Comparison of ENCODE assay signal across 16 cellular contexts in genomic region chr6:35683267-35683666, GRCh38. TPM values are rescaled to one million over a fixed set of nuclear protein-coding genes. Genes with fewer than 3 reads are reported as not detected.
"Had no signal": no experiment of that assay in that cellular context is flagged by ENCODE, and none has a peak within 500 bp of the region (broad histone marks: within the 10 kb centered on the region; RNA-seq: fewer than 3 reads in every experiment).

No MANE protein-coding gene starts in this region.

- H3K9me3 ChIP-seq: pancreas, upper lobe of left lung had no signal

- DNase-seq: activated CD4-positive, alpha-beta memory T cell treated with anti-CD3 and anti-CD28 coated beads for 36 hours; activated CD8-positive, alpha-beta memory T cell treated with anti-CD3 and anti-CD28 coated beads, Interleukin-2, amount 10 ng/mL, durations not matched to agents 7 days and 5 days; activated gamma-delta T cell treated with Interleukin-2 at 50 U/mL for 16 hours; activated T-cell treated with anti-CD3 and anti-CD28 coated beads, Interleukin-2, amount 50 U/mL, for 48 hours; dorsolateral prefrontal cortex; hippocampal formation; naive B cell; pancreas; stimulated activated CD4-positive, alpha-beta T cell treated with anti-CD3 and anti-CD28 coated beads, Interleukin-2, amount 100 ng/mL, for 48 hours; stimulated activated naive B cell treated with anti-CD40 and anti-IgM and Interleukin-4, amounts not matched to agents 10 μg/mL and 1 μg/mL and 100 μg/mL, for 72 hours; substantia nigra; T-helper 9 cell; upper lobe of left lung had no signal

- ATAC-seq: activated CD4-positive, CD25-positive, alpha-beta regulatory T cell treated with anti-CD3 and anti-CD28 coated beads, Interleukin-2, amount 50 U/mL, for 24 hours; activated CD8-positive, alpha-beta memory T cell treated with anti-CD3 and anti-CD28 coated beads, Interleukin-2, amount 10 ng/mL, durations not matched to agents 7 days and 5 days; pancreas; stimulated activated naive B cell treated with anti-CD40 and anti-IgM and Interleukin-4, amounts not matched to agents 10 μg/mL and 1 μg/mL and 100 μg/mL, for 72 hours had no signal

- H3K4me3 ChIP-seq: pancreas had no signal

- H3K9me3 Mint-ChIP-seq: naive B cell; stimulated activated naive B cell treated with anti-CD40 and anti-IgM and Interleukin-4, amounts not matched to agents 10 μg/mL and 1 μg/mL and 100 μg/mL, for 72 hours had no signal

- H3K4me3 Mint-ChIP-seq: activated CD8-positive, alpha-beta memory T cell treated with anti-CD3 and anti-CD28 coated beads, Interleukin-2, amount 10 ng/mL, durations not matched to agents 7 days and 5 days; naive B cell; stimulated activated naive B cell treated with anti-CD40 and anti-IgM and Interleukin-4, amounts not matched to agents 10 μg/mL and 1 μg/mL and 100 μg/mL, for 72 hours had no signal

- H3K27ac ChIP-seq: dorsolateral prefrontal cortex, pancreas had no signal

- H3K27me3 Mint-ChIP-seq: activated CD4-positive, alpha-beta memory T cell treated with anti-CD3 and anti-CD28 coated beads for 36 hours; activated CD8-positive, alpha-beta memory T cell treated with anti-CD3 and anti-CD28 coated beads, Interleukin-2, amount 10 ng/mL, durations not matched to agents 7 days and 5 days; naive B cell; stimulated activated naive B cell treated with anti-CD40 and anti-IgM and Interleukin-4, amounts not matched to agents 10 μg/mL and 1 μg/mL and 100 μg/mL, for 72 hours had no signal

- H3K27me3 ChIP-seq: dorsolateral prefrontal cortex, pancreas, upper lobe of left lung had no signal

- H3K36me3 Mint-ChIP-seq: naive B cell had no signal

- H3K27ac Mint-ChIP-seq: stimulated activated naive B cell treated with anti-CD40 and anti-IgM and Interleukin-4, amounts not matched to agents 10 μg/mL and 1 μg/mL and 100 μg/mL, for 72 hours had no signal

RNA-seq across cellular contexts. Expression of gene ARMC12, which starts 53.6 kb away (rescaled TPM):
- total RNA-seq: glomerular endothelial cell, SK-MEL-5 had no signal
